34 cellular contexts compared by ENCODE assay signal in the genomic region with DNA sequence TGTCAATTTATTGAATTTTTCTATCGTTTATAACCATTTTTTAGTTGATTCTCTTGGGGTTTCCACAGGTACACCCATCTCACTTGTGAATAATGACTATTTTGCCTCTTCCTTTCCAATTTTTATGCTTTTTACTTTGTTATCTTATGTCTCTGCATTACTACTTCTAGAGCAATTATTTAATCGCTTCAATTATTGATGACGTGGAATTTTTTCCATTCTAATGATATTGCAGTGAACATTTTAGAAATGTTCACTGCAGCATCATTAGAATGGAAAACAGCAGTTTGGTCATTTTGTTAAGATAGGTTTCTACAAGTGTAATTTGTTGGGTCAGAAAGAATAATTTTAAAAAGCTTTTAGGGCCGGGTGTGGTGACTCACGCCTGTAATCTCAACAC.
"Had no signal": no experiment of that assay in that cellular context is flagged by ENCODE, and none has a peak within 500 bp of the region (broad histone marks: within the 10 kb centered on the region; RNA-seq: fewer than 3 reads in every experiment).

No MANE protein-coding gene starts in this region.

- FAIRE-seq: astrocyte, bronchial epithelial cell had no signal

- H3K4me3 ChIP-seq: adrenal gland, ascending aorta, body of pancreas, breast epithelium, cardiac muscle cell had no signal

- H3K9me3 ChIP-seq: adrenal gland, ascending aorta, body of pancreas, breast epithelium had no signal

- DNase-seq: activated effector memory CD4-positive, alpha-beta T cell treated with anti-CD3 and anti-CD28 coated beads, Interleukin-2, amount 50 U/mL, for 16 hours; activated effector memory CD4-positive, alpha-beta T cell treated with Interleukin-2 at 50 U/mL for 16 hours; activated gamma-delta T cell; activated gamma-delta T cell treated with Interleukin-2 at 50 U/mL for 16 hours; activated naive CD4-positive, alpha-beta T cell; activated naive CD4-positive, alpha-beta T cell treated with anti-CD3 and anti-CD28 coated beads for 36 hours; activated naive CD4-positive, alpha-beta T cell treated with anti-CD3 and anti-CD28 coated beads, Interleukin-2, amount 10 ng/mL, durations not matched to agents 7 days and 5 days; activated naive CD4-positive, alpha-beta T cell treated with anti-CD3 and anti-CD28 coated beads, Interleukin-2, amount 50 U/mL, for 16 hours; activated naive CD4-positive, alpha-beta T cell treated with Interleukin-2 at 50 U/mL for 16 hours; activated naive CD8-positive, alpha-beta T cell treated with anti-CD3 and anti-CD28 coated beads for 36 hours; activated naive CD8-positive, alpha-beta T cell treated with anti-CD3 and anti-CD28 coated beads, Interleukin-2, amount 10 ng/mL, durations not matched to agents 7 days and 5 days; activated naive CD8-positive, alpha-beta T cell treated with anti-CD3 and anti-CD28 coated beads, Interleukin-2, amount 50 U/mL, for 24 hours; activated T-cell treated with anti-CD3 and anti-CD28 coated beads, Interleukin-2, amount 50 U/mL, for 1 hour; activated T-cell treated with anti-CD3 and anti-CD28 coated beads, Interleukin-2, amount 50 U/mL, for 24 hours; activated T-cell treated with anti-CD3 and anti-CD28 coated beads, Interleukin-2, amount 50 U/mL, for 4 hours; activated T-cell treated with anti-CD3 and anti-CD28 coated beads, Interleukin-2, amount 50 U/mL, for 48 hours; activated T-cell treated with anti-CD3 and anti-CD28 coated beads, Interleukin-2, amount 50 U/mL, for 72 hours; adrenal gland; amniotic stem cell; amygdala; anterior cingulate cortex; aorta; body of pancreas; brain microvascular endothelial cell; caudate nucleus; central memory CD4-positive, alpha-beta T cell; cerebellar nuclear complex had no signal

- H3K4me1 ChIP-seq: breast epithelium had no signal

- H3K27ac ChIP-seq: adrenal gland, ascending aorta, brain microvascular endothelial cell, breast epithelium, cardiac muscle cell had no signal

- H3K36me3 ChIP-seq: adrenal gland, ascending aorta, brain microvascular endothelial cell, breast epithelium, cardiac muscle cell had no signal

- ATAC-seq: activated naive CD4-positive, alpha-beta T cell treated with anti-CD3 and anti-CD28 coated beads, Interleukin-2, amount 50 U/mL, for 72 hours; activated naive CD8-positive, alpha-beta T cell treated with anti-CD3 and anti-CD28 coated beads, Interleukin-2, amount 50 U/mL, for 24 hours; activated T-cell treated with anti-CD3 and anti-CD28 coated beads, Interleukin-2, amount 50 U/mL, for 4 hours; activated T-cell treated with anti-CD3 and anti-CD28 coated beads, Interleukin-2, amount 50 U/mL, for 72 hours; activated T-helper 17 cell treated with anti-CD3 and anti-CD28 coated beads, Interleukin-2, amount 50 U/mL, for 72 hours; body of pancreas had no signal

- H3K27me3 ChIP-seq: adrenal gland, ascending aorta, brain microvascular endothelial cell, breast epithelium, cardiac muscle cell had no signal
